22 cellular contexts compared by ENCODE assay signal in genomic region chr15:88874275-88874674, GRCh38.
"Had no signal": no experiment of that assay in that cellular context is flagged by ENCODE, and none has a peak within 500 bp of the region (broad histone marks: within the 10 kb centered on the region; RNA-seq: fewer than 3 reads in every experiment).

No MANE protein-coding gene starts in this region.

- H3K4me1 ChIP-seq: pancreas, right atrium auricular region, stomach, upper lobe of left lung had no signal

- FAIRE-seq: frontal cortex, keratinocyte, pancreas, urothelium cell line had no signal

- H3K27ac ChIP-seq: dorsolateral prefrontal cortex, pancreas, right atrium auricular region, stomach, tibial nerve, upper lobe of left lung had no signal

- H3K9me3 ChIP-seq: mucosa of descending colon, pancreas, right atrium auricular region, stomach, upper lobe of left lung had no signal

- H3K27me3 ChIP-seq: pancreas, right atrium auricular region, tibial nerve, upper lobe of left lung had no signal

- ATAC-seq: left lobe of liver; mucosa of descending colon; natural killer cell treated with Interleukin-12 subunit alpha and Interleukin-12 subunit beta and Interleukin-15 and Interleukin-18, amount 100 ng/mL, for 72 hours; pancreas; stimulated activated effector memory CD8-positive, alpha-beta T cell treated with anti-CD3 and anti-CD28 coated beads, Interleukin-12 subunit alpha, Interleukin-12 subunit beta, amount 100 ng/mL, for 72 hours had no signal

- H3K36me3 ChIP-seq: pancreas, right atrium auricular region, tibial nerve had no signal

- DNase-seq: cerebellar nuclear complex; dorsolateral prefrontal cortex; effector CD4-positive, alpha-beta T cell; head of caudate nucleus; mesenchymal stem cell; mucosa of descending colon; naive B cell; occipital lobe; pancreas; stimulated activated CD4-positive, alpha-beta T cell treated with anti-CD3 and anti-CD28 coated beads, Interleukin-2, amount 100 ng/mL, for 24 hours; stimulated activated CD4-positive, alpha-beta T cell treated with anti-CD3 and anti-CD28 coated beads, Interleukin-4, amount 100 ng/mL, for 24 hours; stimulated activated naive CD4-positive, alpha-beta T cell treated with Interleukin-2 at 50 U/mL for 16 hours; stomach had no signal

- H3K4me3 ChIP-seq: mucosa of descending colon, pancreas, right atrium auricular region, stomach, tibial nerve, upper lobe of left lung had no signal
